Comparison of ENCODE assay signal across 8 cellular contexts in genomic region chr9:127397722-127398647, GRCh38. TPM values are rescaled to one million over a fixed set of nuclear protein-coding genes. Genes with fewer than 3 reads are reported as not detected.
DNase-seq lines count a peak whose midpoint lies in the region; TF ChIP-seq lines count a peak whose summit lies in the region.

No MANE protein-coding gene starts in this region.

- peak overlapping the region; percentile 20 to 88 (median 73) for H3K4me3 Mint-ChIP-seq in CD8-positive, alpha-beta memory T cell

- peaks cover 20 to 50% of the 10 kb centered on the region in 2 donors for H3K27me3 Mint-ChIP-seq in CD8-positive, alpha-beta memory T cell

- H3K27ac Mint-ChIP-seq in CD8-positive, alpha-beta memory T cell = peak overlapping the region in 5 of 8 donors; percentile 19 to 89 (median 59)

- no peaks in the 10 kb centered on the region for H3K9me3 ChIP-seq in CD8-positive, alpha-beta memory T cell (ENCODE audit: low read length)
- H3K9me3 ChIP-seq in muscle layer of duodenum (ENCODE audit: control insufficient read depth in 1 of 2, low read length in 2 of 2) = no peaks in the 10 kb centered on the region
- no peaks in the 10 kb centered on the region for H3K9me3 ChIP-seq in uterus

- TF ChIP-seq POLR2A in erythroblast (IDR thresholded peaks at IDR 0.05; ENCODE audit: low read length) (no peak), uterus (IDR thresholded peaks at IDR 0.05) (peak in 1 of 2 donors; percentile 30)

- H3K4me3 ChIP-seq in CD8-positive, alpha-beta memory T cell (ENCODE audit: low read length) = peak overlapping the region; percentile 0
- peak overlapping the region; percentile 63 to 86 for H3K4me3 ChIP-seq in muscle layer of duodenum (ENCODE audit: low read depth in 1 of 2, low read length in 2 of 2)
- peak overlapping the region; percentile 70 to 74 for H3K4me3 ChIP-seq in uterus

- H3K36me3 Mint-ChIP-seq in CD8-positive, alpha-beta memory T cell = no peaks in the 10 kb centered on the region

- H3K4me1 Mint-ChIP-seq in CD8-positive, alpha-beta memory T cell = peaks cover 11 to 18% (median 14%) of the 10 kb centered on the region in 3 donors

- peak; percentile 50 to 66 (median 51) for TF ChIP-seq CTCF in uterus (IDR thresholded peaks at IDR 0.05)

- peak overlapping the region; percentile 14 for H3K27ac ChIP-seq in CD8-positive, alpha-beta memory T cell (ENCODE audit: low read depth, low read length)
- H3K27ac ChIP-seq in muscle layer of duodenum (ENCODE audit: low read length) = peak overlapping the region; percentile 29
- H3K27ac ChIP-seq in uterus = peak overlapping the region; percentile 63 to 92

- CTCF ChIA-PET in CD8-positive, alpha-beta memory T cell (lab: Charles Lee) = interaction anchor here (1.3 to 1.9 kb wide), 5 partner anchors 9 to 185 kb away, joined by 3 to 10 read pairs (median 4); no protein-coding TSS in a partner anchor

- H3K36me3 ChIP-seq in CD8-positive, alpha-beta memory T cell (ENCODE audit: insufficient read depth, low read length) = no peaks in the 10 kb centered on the region
- peaks cover 9 to 16% of the 10 kb centered on the region in 2 donors for H3K36me3 ChIP-seq in muscle layer of duodenum (ENCODE audit: control insufficient read depth in 1 of 2, insufficient read depth in 2 of 2, low read length in 2 of 2)
- H3K36me3 ChIP-seq in uterus = no peaks in the 10 kb centered on the region

- H3K9me3 Mint-ChIP-seq in CD8-positive, alpha-beta memory T cell = no peaks in the 10 kb centered on the region

- DNase-seq in CD8-positive, alpha-beta memory T cell = peak in 4 of 5 donors; percentile 9 to 54 (median 27)
- DNase-seq in HuH-7 (ENCODE audit: low spot score) (peak; percentile 70), erythroblast (lab: John Stamatoyannopoulos, UW) (peak; percentile 43 to 58), uterus (peak; percentile 48 to 57), mucosa of gallbladder (ENCODE audit: low spot score) (no peak), KG1 (lab: John Stamatoyannopoulos, UW) (no peak)
- DNase-seq in activated CD4-positive, alpha-beta T cell treated with anti-CD3 and anti-CD28 coated beads for 4 hours = peak; percentile 16 to 35

- peaks cover 18% of the 10 kb centered on the region for H3K4me1 ChIP-seq in CD8-positive, alpha-beta memory T cell (ENCODE audit: insufficient read depth, low read length)
- peaks cover 0 to 21% of the 10 kb centered on the region in 2 donors for H3K4me1 ChIP-seq in muscle layer of duodenum (ENCODE audit: control insufficient read depth in 1 of 2, insufficient read depth in 2 of 2, low read length in 2 of 2)
- H3K4me1 ChIP-seq in uterus = peaks cover 0 to 11% of the 10 kb centered on the region in 2 donors

- POLR2A ChIA-PET in CD8-positive, alpha-beta memory T cell (lab: Charles Lee) = interaction anchor here (1.1 to 2.9 kb wide), 2 partner anchors 10 to 53 kb away, joined by 3 to 18 read pairs; partner anchors contain the start of genes LRSAM1 and RPL12

- intact Hi-C loops in uterus (cut with DNase I; ENCODE audit: low total_unique reads) = no loop called here

- peaks cover 35% of the 10 kb centered on the region for H3K27me3 ChIP-seq in CD8-positive, alpha-beta memory T cell (ENCODE audit: insufficient read depth, low read length, poor library complexity, severe bottlenecking)
- H3K27me3 ChIP-seq in muscle layer of duodenum (ENCODE audit: low read depth, low read length) (no peaks in the 10 kb centered on the region), uterus (no peaks in the 10 kb centered on the region)

RNA-seq across cellular contexts. Expression of gene SLC2A8, which starts 1.0 kb away (rescaled TPM):
- total RNA-seq in CD8-positive, alpha-beta memory T cell = 1 to 10 TPM; 6.2 to 7.7 TPM
- 4.5 TPM for polyA plus RNA-seq in CD8-positive, alpha-beta memory T cell
- total RNA-seq in uterus = 10 to 100 TPM in 2 of 4 donors, 1 to 10 TPM in 2; 1.8 to 45.1 (median 10.5) TPM
- total RNA-seq in mucosa of gallbladder = 25.0 TPM

RNA-seq across cellular contexts. Expression of gene ZNF79, which starts 26.2 kb away (rescaled TPM):
- 10 to 100 TPM; 19.1 to 19.7 TPM for total RNA-seq in CD8-positive, alpha-beta memory T cell
- polyA plus RNA-seq in CD8-positive, alpha-beta memory T cell = 6.8 TPM
- total RNA-seq in uterus (10 to 100 TPM in 3 of 4 donors, 1 to 10 TPM in 1; 3.8 to 14.1 (median 13.4) TPM), mucosa of gallbladder (7.6 TPM)

RNA-seq across cellular contexts. Expression of gene RPL12, which starts 53.2 kb away (rescaled TPM):
- total RNA-seq in CD8-positive, alpha-beta memory T cell = 1,000 to 10,000 TPM; 1,457 to 1,549 TPM
- 1,533 TPM for polyA plus RNA-seq in CD8-positive, alpha-beta memory T cell
- 1,000 to 10,000 TPM in 3 of 4 donors, 100 to 1,000 TPM in 1; 999 to 4,423 (median 2,373) TPM for total RNA-seq in uterus
- 764 TPM for total RNA-seq in mucosa of gallbladder

RNA-seq across cellular contexts. Expression of gene LRSAM1, which starts 53.3 kb away (rescaled TPM):
- 10 to 100 TPM; 22.6 to 23.0 TPM for total RNA-seq in CD8-positive, alpha-beta memory T cell
- 9.5 TPM for polyA plus RNA-seq in CD8-positive, alpha-beta memory T cell
- 10 to 100 TPM in 2 of 4 donors, 1 to 10 TPM in 2; 6.5 to 25.9 (median 11.3) TPM for total RNA-seq in uterus
- total RNA-seq in mucosa of gallbladder = 30.1 TPM

Comparison
In these comparisons a context has a peak if more than half of its experiments do, and no peak if none do; other contexts are left out.
1. DNase-seq: peak in CD8-positive, alpha-beta memory T cell (4 of 5), HuH-7 (single experiment), activated CD4-positive, alpha-beta T cell treated with anti-CD3 and anti-CD28 coated beads for 4 hours (2 of 2), erythroblast (2 of 2) and uterus (2 of 2); none in mucosa of gallbladder (single experiment) and KG1 (single experiment).
2. H3K27ac ChIP-seq: peak in every context shown above with its lines; median percentile 78 in uterus; 29 in muscle layer of duodenum; 14 in CD8-positive, alpha-beta memory T cell.
3. H3K4me3 ChIP-seq: peak in every context shown above with its lines; median percentile 74 in muscle layer of duodenum; 72 in uterus; 0 in CD8-positive, alpha-beta memory T cell.